ENCODE assay signal across 18 cellular contexts in genomic region chr22:40466976-40467375, GRCh38.
DNase-seq lines count a peak whose midpoint lies in the region; ATAC-seq, FAIRE-seq and TF ChIP-seq lines count a peak whose summit lies in the region.
"Had no signal": no experiment of that assay in that cellular context is flagged by ENCODE, and none has a peak within 500 bp of the region (broad histone marks: within the 10 kb centered on the region; RNA-seq: fewer than 3 reads in every experiment).

No MANE protein-coding gene starts in this region.

- DNase-seq in SK-N-SH = no peak
- DNase-seq in SK-N-DZ (ENCODE audit: low spot score) = peak; percentile 78
- DNase-seq in K562 (ENCODE audit: extremely low read depth in 1 of 4, low spot score in 3 of 4) = no peak
- DNase-seq in activated CD8-positive, alpha-beta memory T cell treated with anti-CD3 and anti-CD28 coated beads, Interleukin-2, amount 50 U/mL, for 48 hours = no peak
- no peak for DNase-seq in cardiac septum (ENCODE audit: low spot score)
- DNase-seq: CD8-positive, alpha-beta memory T cell; COR-L47; DMS 273 treated with DMSO at 0.1 percent for 48 hours; DMS53; HCEC 1CT had no signal

- no peak for TF ChIP-seq POLR2A in K562 (conservative IDR thresholded peaks at IDR 0.05)

- no peaks in the 10 kb centered on the region for H3K9me1 ChIP-seq in K562 (ENCODE audit: control insufficient read depth, insufficient read depth, low read length)

- H3K4me3 ChIP-seq in SK-N-SH (ENCODE audit: low read depth in 2 of 2, low read length in 1 of 2) = no peak overlapping the region
- H3K4me3 ChIP-seq in K562 = no peak overlapping the region
- H3K4me3 ChIP-seq: BLaER1 treated with 17β-estradiol and CSF1 and Interleukin-3, amounts not matched to agents 10 nM and 100 nM; GM23338 had no signal

- 81% methylated on average over 1 of the region's 1 CpG for WGBS in SK-N-SH (ENCODE audit: low lambda C conversion rate)
- WGBS in K562 (ENCODE audit: insufficient coverage, low coverage, missing lambda C conversion rate) = 42% methylated on average over 1 of the region's 1 CpG

- H3K9ac ChIP-seq in SK-N-SH (no peak overlapping the region), K562 (ENCODE audit: insufficient read depth in 1 of 2, low read depth in 2 of 2, low read length in 2 of 2) (no peak overlapping the region)
- H3K9ac ChIP-seq: BLaER1 treated with 17β-estradiol and CSF1 and Interleukin-3, amounts not matched to agents 10 nM and 100 nM had no signal

- TF ChIP-seq EP300 in SK-N-SH (IDR thresholded peaks at IDR 0.05; ENCODE audit: borderline replicate concordance in 1 of 2, low read depth in 1 of 2, low read length in 1 of 2) (no peak), K562 (IDR thresholded peaks at IDR 0.05; ENCODE audit: low read length) (no peak)

- H3K27ac ChIP-seq in SK-N-SH (ENCODE audit: low read depth in 2 of 2, low read length in 1 of 2) (peak overlapping the region in 1 of 2 experiments; percentile 2; a peak in 1 of 4 replicates), K562 (ENCODE audit: extremely low read depth, low read depth, low read length) (no peak overlapping the region)
- H3K27ac ChIP-seq: 22Rv1; BLaER1 treated with 17β-estradiol and CSF1 and Interleukin-3, amounts not matched to agents 10 nM and 100 nM; HL-60 had no signal

- H3K9me2 ChIP-seq in SK-N-SH = no peaks in the 10 kb centered on the region

- ATAC-seq in SK-N-SH treated with all-trans-retinoic acid at 6 μM for 48 hours (no peak; the same call in 2 of the 3 replicates), K562 (no peak), HG02840 (IDR thresholded peaks at IDR 0.05; ENCODE audit: low FRiP score, unreplicated experiment) (no peak)
- ATAC-seq: GM23338 had no signal

- no peak overlapping the region for H3K4me2 ChIP-seq in SK-N-SH
- no peak overlapping the region for H3K4me2 ChIP-seq in K562 (ENCODE audit: insufficient read depth, low read length)
- H3K4me2 ChIP-seq: BLaER1 treated with 17β-estradiol and CSF1 and Interleukin-3, amounts not matched to agents 10 nM and 100 nM; GM23338 had no signal

- POLR2A ChIA-PET in SK-N-SH (lab: Yijun Ruan, JAX) (no interaction called here), K562 (lab: Yijun Ruan, JAX) (no interaction called here)

- H3K4me1 ChIP-seq in SK-N-SH (ENCODE audit: control insufficient read depth in 1 of 2, insufficient read depth in 2 of 2, low read depth in 1 of 2, low read length in 1 of 2) = no peaks in the 10 kb centered on the region; a peak in 2 of 4 replicates
- H3K4me1 ChIP-seq in K562 (replicated peaks in 1 of 2; ENCODE audit: control insufficient read depth in 2 of 2, insufficient read depth in 2 of 2, low read length in 2 of 2) = peaks cover 8 to 33% of the 10 kb centered on the region in 2 experiments

- no peaks in the 10 kb centered on the region for H4K20me1 ChIP-seq in SK-N-SH (ENCODE audit: insufficient read depth)
- H4K20me1 ChIP-seq in K562 (replicated peaks; ENCODE audit: control insufficient read depth, insufficient read depth, low read length) = no peaks in the 10 kb centered on the region

- no peak for TF ChIP-seq RAD21 in SK-N-SH (IDR thresholded peaks at IDR 0.05; ENCODE audit: low read length)
- TF ChIP-seq RAD21 in K562 (CRISPR knock-in tag; conservative IDR thresholded peaks at IDR 0.05 in 1 of 2, IDR thresholded peaks at IDR 0.05 in 1 of 2) = no peak

- no TSS peak for BruUV-seq in K562 (replicated peaks; lab: Mats Ljungman, UMichigan)

- no peaks in the 10 kb centered on the region for H3F3A ChIP-seq in SK-N-SH (replicated peaks; ENCODE audit: insufficient read depth)

- H3K27me3 ChIP-seq in SK-N-SH (ENCODE audit: insufficient read depth) (no peaks in the 10 kb centered on the region), K562 (ENCODE audit: control insufficient read depth in 2 of 2, insufficient read depth in 2 of 2, low read length in 2 of 2) (no peaks in the 10 kb centered on the region)
- H3K27me3 ChIP-seq: BLaER1 treated with 17β-estradiol and CSF1 and Interleukin-3, amounts not matched to agents 10 nM and 100 nM had no signal

- intact Hi-C loops in K562 (cut with micrococcal nuclease) (no loop called here), cardiac septum (cut with DNase I) (no loop called here)

- H3K36me3 ChIP-seq in SK-N-SH (replicated peaks in 1 of 2; ENCODE audit: control insufficient read depth in 1 of 2, insufficient read depth in 2 of 2, low read length in 1 of 2) (no peaks in the 10 kb centered on the region), K562 (ENCODE audit: control insufficient read depth, insufficient read depth, low read length) (no peaks in the 10 kb centered on the region)
- H3K36me3 ChIP-seq: BLaER1 treated with 17β-estradiol and CSF1 and Interleukin-3, amounts not matched to agents 10 nM and 100 nM had no signal

- H2AFZ ChIP-seq in SK-N-SH (ENCODE audit: low read depth) = no peak overlapping the region
- no peak overlapping the region for H2AFZ ChIP-seq in K562 (ENCODE audit: low read depth, low read length)
- H2AFZ ChIP-seq: GM23338 had no signal

- TF ChIP-seq CTCF in SK-N-SH (IDR thresholded peaks at IDR 0.05) (no peak), K562 (IDR thresholded peaks at IDR 0.05 in 2 of 3, conservative IDR thresholded peaks at IDR 0.05 in 1 of 3; ENCODE audit: insufficient read depth in 2 of 3, low read depth in 1 of 3, low read length in 3 of 3) (no peak)

- FAIRE-seq in K562 (lab: Jason Lieb, UNC) = no peak
- FAIRE-seq: GM12891, H54 had no signal

- peaks cover 58% of the 10 kb centered on the region for H3K79me2 ChIP-seq in SK-N-SH (ENCODE audit: insufficient read depth)
- H3K79me2 ChIP-seq in K562 (ENCODE audit: control insufficient read depth, insufficient read depth, low read length) = peaks cover 7% of the 10 kb centered on the region; the same call in 1 of the 3 replicates

- CTCF ChIA-PET in SK-N-SH (lab: Yijun Ruan, JAX) (no interaction called here), K562 (lab: Yijun Ruan, JAX; ENCODE audit: low intra/inter-chr PET ratio) (no interaction called here)

- in situ Hi-C loops in K562 (cut with MboI) = no loop called here

- H3K9me3 ChIP-seq in SK-N-SH (no peaks in the 10 kb centered on the region), K562 (replicated peaks; ENCODE audit: control insufficient read depth, insufficient read depth, low read depth, low read length) (no peaks in the 10 kb centered on the region)
- H3K9me3 ChIP-seq: BLaER1 treated with 17β-estradiol and CSF1 and Interleukin-3, amounts not matched to agents 10 nM and 100 nM had no signal

TF ChIP-seq in SK-N-SH, 30 proteins besides CTCF, POLR2A, EP300 and RAD21:
- TF ChIP-seq ELF1 (IDR thresholded peaks at IDR 0.05) = no peak
- no peak for TF ChIP-seq TAF1 (IDR thresholded peaks at IDR 0.05; ENCODE audit: borderline replicate concordance, low read depth, low read length)
- TF ChIP-seq POLR2AphosphoS5 (IDR thresholded peaks at IDR 0.05; ENCODE audit: low read depth, low read length) = no peak
- TF ChIP-seq MXI1 (IDR thresholded peaks at IDR 0.05; ENCODE audit: low read depth, low read length) = no peak
- TF ChIP-seq GATA2 (CRISPR knock-in tag; IDR thresholded peaks at IDR 0.05) = peak; percentile 62
- TF ChIP-seq YY1 (IDR thresholded peaks at IDR 0.05; ENCODE audit: low read depth) = no peak
- peak; percentile 12; the same call in 1 of the 2 replicates for TF ChIP-seq RCOR1 (IDR thresholded peaks at IDR 0.05; ENCODE audit: low read length)
- no peak for TF ChIP-seq CHD2 (IDR thresholded peaks at IDR 0.05; ENCODE audit: low read length, partially characterized antibody)

TF ChIP-seq in SK-N-SH treated with all-trans-retinoic acid at 6 μM for 48 hours, 23 proteins besides CTCF, POLR2A, EP300 and RAD21:
- TF ChIP-seq POU6F1 (CRISPR knock-in tag; IDR thresholded peaks at IDR 0.05; ENCODE audit: borderline replicate concordance, low read depth) (no peak), RARB (CRISPR knock-in tag; IDR thresholded peaks at IDR 0.05) (no peak)

TF ChIP-seq in K562, 482 proteins besides CTCF, POLR2A, EP300 and RAD21:
- TF ChIP-seq NR2C2 (CRISPR knock-in tag; IDR thresholded peaks at IDR 0.05) (no peak), NR2C2 (tag; IDR thresholded peaks at IDR 0.05) (peak; percentile 31; the same call in 1 of the 2 replicates), ZNF280A (IDR thresholded peaks at IDR 0.05; ENCODE audit: low read depth, partially characterized antibody) (no peak), NR2C1 (IDR thresholded peaks at IDR 0.05) (0 out of 2 replicates have a peak, but pooled peaks have one; percentile 17), NR2C1 (tag; IDR thresholded peaks at IDR 0.05) (peak; percentile 41; the same call in 1 of the 2 replicates)

Comparison
In these comparisons a context has a peak if more than half of its experiments do, and no peak if none do; other contexts are left out.
1. Of the 27 proteins assayed by ChIP-seq in both K562 and SK-N-SH: peak only in K562: none; only in SK-N-SH: GATA2 and RCOR1; in both: none; in neither: 25.